In genomic region chr21:17813353-17813752, GRCh38 we compare ENCODE assay signal across 1 cellular context.
TF ChIP-seq lines count a peak whose summit lies in the region.

No MANE protein-coding gene starts in this region.

TF ChIP-seq in SK-N-SH, 30 proteins besides CTCF, POLR2A, EP300 and RAD21 (continued from another document):
- TF ChIP-seq YY1 (IDR thresholded peaks at IDR 0.05; ENCODE audit: low read depth) (no peak), MAX (IDR thresholded peaks at IDR 0.05; ENCODE audit: low read depth) (no peak), REST (IDR thresholded peaks at IDR 0.05; ENCODE audit: low read depth, low read length) (no peak), TEAD4 (IDR thresholded peaks at IDR 0.05; ENCODE audit: borderline replicate concordance, insufficient read depth) (no peak), JUND (IDR thresholded peaks at IDR 0.05) (no peak), CHD2 (IDR thresholded peaks at IDR 0.05; ENCODE audit: low read length, partially characterized antibody) (no peak), SMC3 (IDR thresholded peaks at IDR 0.05; ENCODE audit: low read depth, low read length) (no peak), NFIC (IDR thresholded peaks at IDR 0.05; ENCODE audit: borderline replicate concordance) (no peak), IRF3 (IDR thresholded peaks at IDR 0.05; ENCODE audit: low read depth, low read length) (no peak), RFX5 (IDR thresholded peaks at IDR 0.05; ENCODE audit: low read length) (no peak), NRF1 (IDR thresholded peaks at IDR 0.05; ENCODE audit: low read depth, low read length) (no peak), POLR2AphosphoS5 (IDR thresholded peaks at IDR 0.05; ENCODE audit: low read depth, low read length) (no peak), FOXM1 (IDR thresholded peaks at IDR 0.05; ENCODE audit: low read depth) (no peak), GABPA (IDR thresholded peaks at IDR 0.05; ENCODE audit: low read depth) (no peak), EZH2phosphoT487 (IDR thresholded peaks at IDR 0.05; ENCODE audit: borderline replicate concordance, low read depth) (no peak), TAF1 (IDR thresholded peaks at IDR 0.05; ENCODE audit: borderline replicate concordance, low read depth, low read length) (no peak)
TF ChIP-seq in SK-N-SH: peak in this region for 0.
